In genomic region chr3:144407290-144407689, GRCh38 we compare ENCODE assay signal across 23 cellular contexts.
"Had no signal": no experiment of that assay in that cellular context is flagged by ENCODE, and none has a peak within 500 bp of the region (broad histone marks: within the 10 kb centered on the region; RNA-seq: fewer than 3 reads in every experiment).

No MANE protein-coding gene starts in this region.

- DNase-seq: cerebellar nuclear complex; cortex of kidney; effector CD8-positive, alpha-beta T cell; endodermal cell; foreskin fibroblast; gastrocnemius medialis; heart left ventricle; left cardiac atrium; left lung; mammary epithelial cell; natural killer cell; occipital lobe; pancreas; stimulated activated CD4-positive, alpha-beta T cell treated with anti-CD3 and anti-CD28 coated beads, Interleukin-12 subunit alpha, Interleukin-12 subunit beta, amount 100 ng/mL, for 4 hours; stimulated activated CD4-positive, alpha-beta T cell treated with anti-CD3 and anti-CD28 coated beads, Interleukin-1b, Interleukin-23, amount 100 ng/mL, for 48 hours; stimulated activated CD4-positive, alpha-beta T cell treated with anti-CD3 and anti-CD28 coated beads, Interleukin-4, amount 100 ng/mL, for 1 hour; stimulated activated CD8-positive, alpha-beta memory T cell treated with anti-CD3 and anti-CD28 coated beads, Interleukin-4, amount 100 ng/mL, for 48 hours; stimulated activated naive CD4-positive, alpha-beta T cell treated with Interleukin-2 at 50 U/mL for 16 hours; stomach; testis; tibial artery had no signal

- ATAC-seq: esophagus mucosa, gastrocnemius medialis, heart left ventricle, left cardiac atrium, left lung, natural killer cell, pancreas, sciatic nerve had no signal
